8 cellular contexts compared by ENCODE assay signal in genomic region chr7:12496901-12497674, GRCh38.
DNase-seq lines count a peak whose midpoint lies in the region; TF ChIP-seq lines count a peak whose summit lies in the region.
"Not testable (repeated sequence)": the region's sequence is repeated elsewhere in the genome, so short reads cannot be mapped to it uniquely, and the experiment has no call there.

No MANE protein-coding gene starts in this region.

- H3K27ac ChIP-seq in Karpas-422 (ENCODE audit: low read length); neural cell (ENCODE audit: low read length): not testable (repeated sequence)

- H3K9ac ChIP-seq in Karpas-422 (ENCODE audit: low read length); neural cell (ENCODE audit: low read length): not testable (repeated sequence)

- in situ Hi-C loops in SK-MEL-5 (cut with HindIII; ENCODE audit: low pct_unique_long_range_greater_than_20kb, low sequenced_read_pairs) = not testable (repeated sequence)

- peak overlapping the region; percentile 51 for H3K4me3 Mint-ChIP-seq in MCF 10A (ENCODE audit: unreplicated experiment)

- H3K9me3 Mint-ChIP-seq in MCF 10A (ENCODE audit: unreplicated experiment) = not testable (repeated sequence)

- CTCF ChIA-PET in AG04449 (lab: Yijun Ruan, JAX) = interaction anchor here (4.4 kb wide), 1 partner anchor 38 kb away, joined by 28 read pairs; no protein-coding TSS in a partner anchor
- CTCF ChIA-PET in MCF 10A (lab: Yijun Ruan, JAX) = interaction anchor here (0.6 to 1.3 kb wide), 6 partner anchors 15 to 687 kb away, joined by 3 to 4 read pairs (median 3); no protein-coding TSS in a partner anchor

- intact Hi-C loops in MCF 10A (cut with micrococcal nuclease) = loop anchor here (1.0 to 10.0 kb wide), 4 partner anchors 39 to 1122 kb away; no protein-coding TSS in a partner anchor

- not testable (repeated sequence) for H3K4me2 ChIP-seq in Karpas-422 (ENCODE audit: low read depth, low read length, poor library complexity, severe bottlenecking); neural cell (ENCODE audit: low read length)

- DNase-seq in AG04449 (ENCODE audit: low read depth, low spot score) (peak; percentile 10), Karpas-422 (peak; percentile 77), NCI-H2227 treated with DMSO at 0.1 percent for 48 hours (lab: John Stamatoyannopoulos, UW) (peak; percentile 48), SK-MEL-5 (ENCODE audit: low read depth, low spot score) (peak; percentile 80), MCF 10A (ENCODE audit: unreplicated experiment) (peak; percentile 47), glomerular visceral epithelial cell (ENCODE audit: extremely low spot score) (peak; percentile 41)
- not testable (repeated sequence) for DNase-seq in GM12864 (ENCODE audit: low read depth)

- TF ChIP-seq RAD21 in neural cell (conservative IDR thresholded peaks at IDR 0.05) = peak; percentile 62

- H3F3A ChIP-seq in neural cell (ENCODE audit: insufficient read depth, low read length, poor library complexity, severe bottlenecking) = not testable (repeated sequence)

- not testable (repeated sequence) for BruUV-seq in MCF 10A (replicated peaks; lab: Mats Ljungman, UMichigan)

- not testable (repeated sequence) for TF ChIP-seq CTCF in AG04449 (IDR thresholded peaks at IDR 0.05; ENCODE audit: insufficient read depth, low read length, missing control alignments)
- TF ChIP-seq CTCF in GM12864 (IDR thresholded peaks at IDR 0.05; ENCODE audit: low read depth, low read length, missing control alignments) (peak; percentile 9), MCF 10A (IDR thresholded peaks at IDR 0.05; ENCODE audit: unreplicated experiment) (peak; percentile 32), neural cell (IDR thresholded peaks at IDR 0.05; ENCODE audit: poor library complexity, severe bottlenecking) (peak; percentile 60)

- H4K20me1 ChIP-seq in Karpas-422 (ENCODE audit: insufficient read depth, low read depth, low read length); neural cell (ENCODE audit: insufficient read depth): not testable (repeated sequence)

- not testable (repeated sequence) for H3K4me1 ChIP-seq in Karpas-422 (ENCODE audit: low read length)

- POLR2A ChIA-PET in AG04449 (lab: Yijun Ruan, JAX) = not testable (repeated sequence)
- POLR2A ChIA-PET in MCF 10A (lab: Yijun Ruan, JAX) = interaction anchor here (0.6 kb wide), 1 partner anchor 168 kb away, joined by 3 read pairs; no protein-coding TSS in a partner anchor

- peak overlapping the region; percentile 37 for H3K27ac Mint-ChIP-seq in MCF 10A (ENCODE audit: low read depth, unreplicated experiment)

- H3K27me3 Mint-ChIP-seq in MCF 10A (ENCODE audit: insufficient read depth, unreplicated experiment) = not testable (repeated sequence)

- not testable (repeated sequence) for H3K79me2 ChIP-seq in Karpas-422 (ENCODE audit: low read length); neural cell (replicated peaks; ENCODE audit: insufficient read depth, low read length)

- H3K36me3 Mint-ChIP-seq in MCF 10A (ENCODE audit: insufficient read depth, unreplicated experiment) = not testable (repeated sequence)

- H3K36me3 ChIP-seq in Karpas-422 (ENCODE audit: insufficient read depth, low read length); neural cell (ENCODE audit: insufficient read depth, low read length): not testable (repeated sequence)

- not testable (repeated sequence) for H3K4me1 Mint-ChIP-seq in MCF 10A (ENCODE audit: insufficient read depth, unreplicated experiment)

- not testable (repeated sequence) for H2AFZ ChIP-seq in Karpas-422 (ENCODE audit: low read length); neural cell (ENCODE audit: low read depth, low read length)

- not testable (repeated sequence) for H3K4me3 ChIP-seq in AG04449 (ENCODE audit: low read depth, low read length); GM12864 (ENCODE audit: low read depth, low read length); Karpas-422 (ENCODE audit: low read length); neural cell (ENCODE audit: low read length)

- TF ChIP-seq EP300 in neural cell (conservative IDR thresholded peaks at IDR 0.05; ENCODE audit: poor library complexity, severe bottlenecking) = not testable (repeated sequence)

- not testable (repeated sequence) for H3K9me3 ChIP-seq in Karpas-422 (ENCODE audit: low read length); neural cell (ENCODE audit: low read length)

- H3K27me3 ChIP-seq in Karpas-422 (ENCODE audit: low read length); neural cell (ENCODE audit: insufficient read depth, low read depth, low read length): not testable (repeated sequence)

- H3K9me2 ChIP-seq in Karpas-422 (replicated peaks; ENCODE audit: insufficient read depth, low read length); neural cell (ENCODE audit: insufficient read depth, low read length): not testable (repeated sequence)

TF ChIP-seq in neural cell, 6 proteins besides CTCF, POLR2A, EP300 and RAD21:
- peak; percentile 70 for TF ChIP-seq SMC3 (conservative IDR thresholded peaks at IDR 0.05; ENCODE audit: poor library complexity)
